ENCODE assay signal across 2 cellular contexts in genomic region chr6:28188111-28188979, GRCh38.
TF ChIP-seq lines count a peak whose summit lies in the region.

No MANE protein-coding gene starts in this region.

TF ChIP-seq in IMR-90, 13 proteins besides CTCF, POLR2A, EP300 and RAD21:
- no peak for TF ChIP-seq FOS (IDR thresholded peaks at IDR 0.05; ENCODE audit: low read depth, low read length)
- TF ChIP-seq MAFK (IDR thresholded peaks at IDR 0.05; ENCODE audit: low read depth, low read length): 0 out of 2 replicates have a peak, but pooled peaks have one; percentile 8
TF ChIP-seq in IMR-90: peak in this region for 1.

TF ChIP-seq in GM12878, 131 proteins besides CTCF, POLR2A, EP300 and RAD21:
- 0 out of 2 replicates have a peak, but pooled peaks have one; percentile 64 for TF ChIP-seq CBX5 (IDR thresholded peaks at IDR 0.05; ENCODE audit: low read depth)
- TF ChIP-seq KLF5 (IDR thresholded peaks at IDR 0.05; ENCODE audit: partially characterized antibody): peak; percentile 65
- TF ChIP-seq MAX (IDR thresholded peaks at IDR 0.05; ENCODE audit: low read depth, low read length): no peak
